Comparison of ENCODE assay signal across 10 cellular contexts in genomic region chr3:130849111-130849552, GRCh38. TPM values are rescaled to one million over a fixed set of nuclear protein-coding genes. Genes with fewer than 3 reads are reported as not detected.
DNase-seq lines count a peak whose midpoint lies in the region; ATAC-seq, FAIRE-seq and TF ChIP-seq lines count a peak whose summit lies in the region.
"Had no signal": no experiment of that assay in that cellular context is flagged by ENCODE, and none has a peak within 500 bp of the region (broad histone marks: within the 10 kb centered on the region; RNA-seq: fewer than 3 reads in every experiment).

No MANE protein-coding gene starts in this region.

- no peak overlapping the region for H2AK5ac ChIP-seq in H1 (ENCODE audit: low read depth, low read length)

- intact Hi-C loops in activated CD8-positive, alpha-beta T cell treated with anti-CD3 and anti-CD28 coated beads for 36 hours (cut with micrococcal nuclease), result no loop called here
- intact Hi-C loops in testis (cut with DNase I; ENCODE audit: low total_unique reads), result no loop called here

- H3K4me3 ChIP-seq in H1 (ENCODE audit: extremely low read depth in 1 of 4, insufficient read depth in 2 of 4, low read depth in 3 of 4, low read length in 4 of 4) (no peak overlapping the region), testis (no peak overlapping the region)

- no peak overlapping the region for H2BK20ac ChIP-seq in H1 (ENCODE audit: low read length)

- no peaks in the 10 kb centered on the region for H4K20me1 ChIP-seq in H1 (replicated peaks in 1 of 2; ENCODE audit: control insufficient read depth in 1 of 2, insufficient read depth in 2 of 2, low read length in 2 of 2)

- H3K9ac ChIP-seq in H1 (replicated peaks in 1 of 4; ENCODE audit: extremely low read depth in 1 of 4, low read depth in 3 of 4, low read length in 3 of 4), result no peak overlapping the region

- H3K4me3 Mint-ChIP-seq in activated CD8-positive, alpha-beta T cell treated with anti-CD3 and anti-CD28 coated beads for 36 hours, result no peak overlapping the region
- H3K4me3 Mint-ChIP-seq in activated CD8-positive, alpha-beta T cell treated with anti-CD3 and anti-CD28 coated beads, Interleukin-2, amount 10 ng/mL, durations not matched to agents 7 days and 5 days, result no peak overlapping the region
- H3K4me3 Mint-ChIP-seq: IgD-negative memory B cell had no signal

- H4K5ac ChIP-seq in H1 (ENCODE audit: insufficient read length, low read depth, low read length), result no peak overlapping the region

- peaks cover 37% of the 10 kb centered on the region for H3K4me1 Mint-ChIP-seq in activated CD8-positive, alpha-beta T cell treated with anti-CD3 and anti-CD28 coated beads for 36 hours (ENCODE audit: low read depth)
- peaks cover 20% of the 10 kb centered on the region for H3K4me1 Mint-ChIP-seq in activated CD8-positive, alpha-beta T cell treated with anti-CD3 and anti-CD28 coated beads, Interleukin-2, amount 10 ng/mL, durations not matched to agents 7 days and 5 days (ENCODE audit: low read depth)

- H3K4me1 ChIP-seq in H1 (replicated peaks in 1 of 4; ENCODE audit: control insufficient read depth in 3 of 4, insufficient read depth in 4 of 4, low read length in 3 of 4) (peaks cover 2 to 13% (median 8%) of the 10 kb centered on the region in 4 experiments), testis (peaks cover 8% of the 10 kb centered on the region)

- no peak for ATAC-seq in activated CD8-positive, alpha-beta T cell treated with anti-CD3 and anti-CD28 coated beads for 36 hours
- no peak for ATAC-seq in activated CD8-positive, alpha-beta T cell treated with anti-CD3 and anti-CD28 coated beads, Interleukin-2, amount 10 ng/mL, durations not matched to agents 7 days and 5 days
- ATAC-seq in HG03159 (IDR thresholded peaks at IDR 0.05; ENCODE audit: unreplicated experiment) (no peak), omental fat pad (ENCODE audit: low FRiP score) (no peak)

- no peak overlapping the region for H3K56ac ChIP-seq in H1 (replicated peaks; ENCODE audit: insufficient read length, low read depth, low read length)

- no peak overlapping the region for H3K4ac ChIP-seq in H1 (replicated peaks; ENCODE audit: insufficient read length, low read depth, low read length)

- no peak overlapping the region for H3K4me2 ChIP-seq in H1 (ENCODE audit: insufficient read depth in 1 of 2, low read depth in 2 of 2, low read length in 2 of 2)

- H3K79me2 ChIP-seq in H1 (ENCODE audit: control insufficient read depth in 1 of 2, insufficient read depth in 2 of 2, low read length in 2 of 2), result no peaks in the 10 kb centered on the region

- no peak overlapping the region for H2BK5ac ChIP-seq in H1 (ENCODE audit: low read depth, low read length)

- TF ChIP-seq RAD21 in H1 (IDR thresholded peaks at IDR 0.05 in 1 of 2, conservative IDR thresholded peaks at IDR 0.05 in 1 of 2; ENCODE audit: low read depth in 2 of 2, low read length in 2 of 2), result no peak

- FAIRE-seq in H1 (lab: Jason Lieb, UNC), result no peak

- no peak for TF ChIP-seq CTCF in activated CD8-positive, alpha-beta T cell treated with anti-CD3 and anti-CD28 coated beads for 36 hours (IDR thresholded peaks at IDR 0.05)
- TF ChIP-seq CTCF in H1 (IDR thresholded peaks at IDR 0.05; ENCODE audit: control extremely low read depth in 1 of 3, insufficient read depth in 1 of 3, low read depth in 1 of 3, low read length in 3 of 3), result no peak
- TF ChIP-seq CTCF in testis (IDR thresholded peaks at IDR 0.05), result no peak
- TF ChIP-seq CTCF in omental fat pad (IDR thresholded peaks at IDR 0.05), result no peak

- peak overlapping the region; percentile 50 for H3K27ac Mint-ChIP-seq in activated CD8-positive, alpha-beta T cell treated with anti-CD3 and anti-CD28 coated beads for 36 hours
- no peak overlapping the region for H3K27ac Mint-ChIP-seq in activated CD8-positive, alpha-beta T cell treated with anti-CD3 and anti-CD28 coated beads, Interleukin-2, amount 10 ng/mL, durations not matched to agents 7 days and 5 days
- H3K27ac Mint-ChIP-seq: activated CD8-positive, alpha-beta memory T cell treated with anti-CD3 and anti-CD28 coated beads, Interleukin-2, amount 10 ng/mL, durations not matched to agents 7 days and 5 days; IgD-negative memory B cell had no signal

- no peak overlapping the region for H3K27ac ChIP-seq in H1 (ENCODE audit: low read depth, low read length)
- peak overlapping the region in 1 of 2 donors; percentile 80 for H3K27ac ChIP-seq in testis

- H3K23me2 ChIP-seq in H1 (ENCODE audit: low read depth, low read length), result no peaks in the 10 kb centered on the region

- no peaks in the 10 kb centered on the region for H3K9me3 Mint-ChIP-seq in activated CD8-positive, alpha-beta T cell treated with anti-CD3 and anti-CD28 coated beads for 36 hours
- H3K9me3 Mint-ChIP-seq in activated CD8-positive, alpha-beta T cell treated with anti-CD3 and anti-CD28 coated beads, Interleukin-2, amount 10 ng/mL, durations not matched to agents 7 days and 5 days (ENCODE audit: insufficient read depth), result no peaks in the 10 kb centered on the region
- H3K9me3 Mint-ChIP-seq: IgD-negative memory B cell had no signal

- H3K9me3 ChIP-seq in H1 (ENCODE audit: insufficient read depth in 2 of 2, low read depth in 1 of 2, low read length in 1 of 2) (no peaks in the 10 kb centered on the region), testis (no peaks in the 10 kb centered on the region)

- H2BK120ac ChIP-seq in H1 (replicated peaks; ENCODE audit: low read depth, low read length), result no peak overlapping the region

- TF ChIP-seq EP300 in H1 (IDR thresholded peaks at IDR 0.05; ENCODE audit: borderline replicate concordance in 1 of 2, low read depth in 2 of 2, low read length in 2 of 2), result no peak

- TF ChIP-seq POLR2A in H1 (IDR thresholded peaks at IDR 0.05; ENCODE audit: control extremely low read depth in 1 of 2, low read depth in 2 of 2, low read length in 2 of 2) (no peak), testis (IDR thresholded peaks at IDR 0.05) (no peak)

- no peak for DNase-seq in activated CD8-positive, alpha-beta T cell treated with anti-CD3 and anti-CD28 coated beads for 36 hours
- DNase-seq in activated CD8-positive, alpha-beta T cell treated with anti-CD3 and anti-CD28 coated beads, Interleukin-2, amount 10 ng/mL, durations not matched to agents 7 days and 5 days, result no peak
- DNase-seq in NCI-H345 (lab: John Stamatoyannopoulos, UW) (peak; percentile 48), H1 (ENCODE audit: low read depth in 1 of 2, low spot score in 2 of 2) (no peak), testis (peak; percentile 20), AG20443 (ENCODE audit: low spot score) (no peak), omental fat pad (ENCODE audit: low spot score) (no peak)
- DNase-seq: activated CD8-positive, alpha-beta memory T cell treated with anti-CD3 and anti-CD28 coated beads, Interleukin-2, amount 10 ng/mL, durations not matched to agents 7 days and 5 days had no signal

- H3K27me3 ChIP-seq in H1 (replicated peaks in 1 of 4; ENCODE audit: control insufficient read depth in 3 of 4, extremely low read depth in 1 of 4, insufficient read depth in 3 of 4, low read length in 3 of 4) (no peaks in the 10 kb centered on the region), testis (no peaks in the 10 kb centered on the region)

- H2AFZ ChIP-seq in H1 (ENCODE audit: low read length), result peak overlapping the region; percentile 76; the same call in 1 of the 2 replicates

- H3K27me3 Mint-ChIP-seq in activated CD8-positive, alpha-beta T cell treated with anti-CD3 and anti-CD28 coated beads for 36 hours, result peaks cover 19% of the 10 kb centered on the region
- H3K27me3 Mint-ChIP-seq in activated CD8-positive, alpha-beta T cell treated with anti-CD3 and anti-CD28 coated beads, Interleukin-2, amount 10 ng/mL, durations not matched to agents 7 days and 5 days (ENCODE audit: low read depth), result peaks cover 9% of the 10 kb centered on the region
- H3K27me3 Mint-ChIP-seq: IgD-negative memory B cell had no signal

- H3K14ac ChIP-seq in H1 (ENCODE audit: insufficient read length), result no peak overlapping the region

- no peak overlapping the region for H3K23ac ChIP-seq in H1 (ENCODE audit: insufficient read length)

- CTCF ChIA-PET in activated CD8-positive, alpha-beta T cell treated with anti-CD3 and anti-CD28 coated beads for 36 hours (lab: Charles Lee), result interaction anchor here (2.6 to 4.3 kb wide), 3 partner anchors 42 to 89 kb away, joined by 11 to 19 read pairs (median 16); partner anchors contain the start of gene ATP2C1
- CTCF ChIA-PET in activated CD8-positive, alpha-beta T cell treated with anti-CD3 and anti-CD28 coated beads, Interleukin-2, amount 10 ng/mL, durations not matched to agents 7 days and 5 days (lab: Charles Lee), result interaction anchor here (1.3 to 4.6 kb wide), 3 partner anchors 43 to 113 kb away, joined by 4 to 62 read pairs (median 4); partner anchors contain the start of gene ATP2C1
- CTCF ChIA-PET in H1 (lab: Charles Lee; ENCODE audit: partially characterized antibody), result interaction anchor here (1.6 kb wide), 1 partner anchor 44 kb away, joined by 7 read pairs; the partner anchor contains the start of gene ATP2C1

- no peak overlapping the region for H4K8ac ChIP-seq in H1 (ENCODE audit: extremely low read depth, insufficient read depth, low read length)

- no peak overlapping the region for H2BK15ac ChIP-seq in H1 (ENCODE audit: low read length)

- POLR2A ChIA-PET in activated CD8-positive, alpha-beta T cell treated with anti-CD3 and anti-CD28 coated beads for 36 hours (lab: Charles Lee), result interaction anchor here (4.4 kb wide), 1 partner anchor 46 kb away, joined by 23 read pairs; the partner anchor contains the start of gene ATP2C1
- POLR2A ChIA-PET in activated CD8-positive, alpha-beta T cell treated with anti-CD3 and anti-CD28 coated beads, Interleukin-2, amount 10 ng/mL, durations not matched to agents 7 days and 5 days (lab: Charles Lee), result interaction anchor here (1.1 to 6.7 kb wide), 2 partner anchors 45 to 178 kb away, joined by 3 to 58 read pairs; partner anchors contain the start of genes ASTE1, ATP2C1 and NEK11
- POLR2A ChIA-PET in H1 (lab: Charles Lee; ENCODE audit: partially characterized antibody), result interaction anchor here (1.9 kb wide), 1 partner anchor 9 kb away, joined by 4 read pairs; no protein-coding TSS in a partner anchor

- no peaks in the 10 kb centered on the region for H3K36me3 Mint-ChIP-seq in activated CD8-positive, alpha-beta T cell treated with anti-CD3 and anti-CD28 coated beads for 36 hours (ENCODE audit: low read depth)
- no peaks in the 10 kb centered on the region for H3K36me3 Mint-ChIP-seq in activated CD8-positive, alpha-beta T cell treated with anti-CD3 and anti-CD28 coated beads, Interleukin-2, amount 10 ng/mL, durations not matched to agents 7 days and 5 days (ENCODE audit: low read depth)

- H3K18ac ChIP-seq in H1 (ENCODE audit: extremely low read depth, low read length), result 0 out of 2 replicates have a peak overlapping the region, but pooled peaks have one; percentile 48

- H4K91ac ChIP-seq in H1 (replicated peaks; ENCODE audit: insufficient read length, low read length), result no peak overlapping the region

- WGBS in H1 (ENCODE audit: extremely low coverage in 1 of 2, insufficient coverage in 1 of 2, insufficient read length in 1 of 2, insufficient replicate concordance in 2 of 2, low coverage in 1 of 2, low lambda C conversion rate in 2 of 2, missing lambda C conversion rate in 1 of 2), 2 experiments, result 36% methylated on average over 1 of the region's 1 CpG; no CpG with 5 or more reads in 1 of the 2 experiments
- 31% methylated on average over 1 of the region's 1 CpG; no CpG with 5 or more reads in 1 of the 2 donors for WGBS in testis, 2 donors

- H3K79me1 ChIP-seq in H1 (ENCODE audit: low read depth, low read length), result no peaks in the 10 kb centered on the region

- no peaks in the 10 kb centered on the region for H3K36me3 ChIP-seq in H1 (ENCODE audit: control insufficient read depth in 2 of 4, insufficient read depth in 4 of 4, low read length in 3 of 4)
- no peaks in the 10 kb centered on the region for H3K36me3 ChIP-seq in testis (ENCODE audit: low read depth, missing control alignments)

- no peak overlapping the region for H2BK12ac ChIP-seq in H1 (ENCODE audit: low read depth, low read length)

RNA-seq across cellular contexts. Expression of gene ATP2C1, which starts 44.8 kb away (rescaled TPM):
- total RNA-seq in activated CD8-positive, alpha-beta T cell treated with anti-CD3 and anti-CD28 coated beads for 36 hours, result 10 to 100 TPM; 46.4 to 46.8 TPM
- total RNA-seq in activated CD8-positive, alpha-beta T cell treated with anti-CD3 and anti-CD28 coated beads, Interleukin-2, amount 10 ng/mL, durations not matched to agents 7 days and 5 days, result 10 to 100 TPM; 45.5 to 52.7 TPM
- 68.5 and 70.2 TPM in 2 replicates for total RNA-seq in H1 (2021; fragmentation: NEBNext Ultra II Directional; extraction: Animal tissue kit (Norgen Biotek cat#: 25700))
- polyA plus RNA-seq in H1 (2011; rRNA removed) (25.4 and 50.7 TPM in 2 replicates), testis (ENCODE audit: insufficient read depth, low read depth, low replicate concordance) (51.0 TPM)
- polyA plus RNA-seq in H1 (2011; cell fraction: cytosol; rRNA removed), result 40.7 TPM
- polyA plus RNA-seq in H1 (2011; cell fraction: nucleus; rRNA removed), result 14.9 TPM
- polyA plus RNA-seq in H1 (2012, experiment 1 of 2), result 38.0 to 75.0 TPM (median 49.4 TPM) in 4 replicates
- 4.0 TPM for polyA plus RNA-seq in H1 (2012, experiment 2 of 2)
- polyA plus RNA-seq in H1 (2013, experiment 1 of 2), result 55.1 TPM
- 62.9 TPM for polyA plus RNA-seq in H1 (2013, experiment 2 of 2)
- 73.8 and 103 TPM in 2 replicates for polyA minus RNA-seq in H1 (2011; rRNA and poly(A)+ RNA removed)
- 47.3 TPM for polyA minus RNA-seq in H1 (2011; cell fraction: cytosol; rRNA and poly(A)+ RNA removed)
- 50.2 TPM for polyA minus RNA-seq in H1 (2011; cell fraction: nucleus; rRNA and poly(A)+ RNA removed)
- total RNA-seq in testis (100 to 1,000 TPM in 1 of 2 donors, 10 to 100 TPM in 1; 88.0 to 103 TPM), omental fat pad (10 to 100 TPM; 53.2 to 63.5 (median 61.6) TPM)

Comparison
In these comparisons a context has a peak if more than half of its experiments do, and no peak if none do; other contexts are left out.
1. DNase-seq: peak in NCI-H345 (single experiment) and testis (single experiment); none in activated CD8-positive, alpha-beta T cell treated with anti-CD3 and anti-CD28 coated beads for 36 hours (single experiment), activated CD8-positive, alpha-beta T cell treated with anti-CD3 and anti-CD28 coated beads, Interleukin-2, amount 10 ng/mL, durations not matched to agents 7 days and 5 days (single experiment), H1 (0 of 2), AG20443 (single experiment) and omental fat pad (single experiment).